Comparison of ENCODE assay signal across 1 cellular context in genomic region chr17:37240381-37240780, GRCh38.
TF ChIP-seq lines count a peak whose summit lies in the region.

No MANE protein-coding gene starts in this region.

TF ChIP-seq in HepG2, 621 proteins besides CTCF, POLR2A, EP300 and RAD21 (continued from another document):
- TF ChIP-seq, protein P1, sequence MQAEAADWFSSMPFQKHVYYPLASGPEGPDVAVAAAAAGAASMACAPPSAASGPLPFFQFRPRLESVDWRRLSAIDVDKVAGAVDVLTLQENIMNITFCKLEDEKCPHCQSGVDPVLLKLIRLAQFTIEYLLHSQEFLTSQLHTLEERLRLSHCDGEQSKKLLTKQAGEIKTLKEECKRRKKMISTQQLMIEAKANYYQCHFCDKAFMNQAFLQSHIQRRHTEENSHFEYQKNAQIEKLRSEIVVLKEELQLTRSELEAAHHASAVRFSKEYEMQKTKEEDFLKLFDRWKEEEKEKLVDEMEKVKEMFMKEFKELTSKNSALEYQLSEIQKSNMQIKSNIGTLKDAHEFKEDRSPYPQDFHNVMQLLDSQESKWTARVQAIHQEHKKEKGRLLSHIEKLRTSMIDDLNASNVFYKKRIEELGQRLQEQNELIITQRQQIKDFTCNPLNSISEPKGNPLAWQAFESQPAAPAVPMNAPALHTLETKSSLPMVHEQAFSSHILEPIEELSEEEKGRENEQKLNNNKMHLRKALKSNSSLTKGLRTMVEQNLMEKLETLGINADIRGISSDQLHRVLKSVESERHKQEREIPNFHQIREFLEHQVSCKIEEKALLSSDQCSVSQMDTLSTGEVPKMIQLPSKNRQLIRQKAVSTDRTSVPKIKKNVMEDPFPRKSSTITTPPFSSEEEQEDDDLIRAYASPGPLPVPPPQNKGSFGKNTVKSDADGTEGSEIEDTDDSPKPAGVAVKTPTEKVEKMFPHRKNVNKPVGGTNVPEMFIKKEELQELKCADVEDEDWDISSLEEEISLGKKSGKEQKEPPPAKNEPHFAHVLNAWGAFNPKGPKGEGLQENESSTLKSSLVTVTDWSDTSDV (CRISPR knock-in tag; IDR thresholded peaks at IDR 0.05): no peak
